1 cellular context compared by ENCODE assay signal in the genomic region with DNA sequence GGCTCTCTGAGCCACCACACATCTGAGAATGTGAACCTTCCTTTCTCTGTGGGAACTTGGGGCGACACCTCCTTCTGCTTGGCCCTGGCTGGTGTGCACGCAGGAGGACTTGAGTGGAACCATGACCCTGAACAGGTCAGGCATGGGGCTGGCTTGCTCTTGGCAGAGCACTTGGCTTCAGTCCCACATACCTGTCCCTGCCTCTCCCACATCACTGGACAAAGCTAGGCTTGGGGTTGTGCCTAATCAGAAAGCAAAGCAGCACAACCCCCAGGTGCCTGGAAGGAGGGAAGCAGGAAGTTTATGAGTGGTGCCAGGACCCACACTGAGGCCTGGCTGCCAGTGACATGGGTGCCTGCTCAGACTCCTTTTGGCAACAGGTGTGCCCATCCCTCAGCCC.
TF ChIP-seq lines count a peak whose summit lies in the region.

No MANE protein-coding gene starts in this region.

TF ChIP-seq in H1, 55 proteins besides CTCF, POLR2A, EP300 and RAD21 (continued from another document):
- no peak for TF ChIP-seq ASH2L (IDR thresholded peaks at IDR 0.05; ENCODE audit: low read length)
TF ChIP-seq in H1: peak in this region for 0.
